Comparison of ENCODE assay signal across 10 cellular contexts in the genomic region with DNA sequence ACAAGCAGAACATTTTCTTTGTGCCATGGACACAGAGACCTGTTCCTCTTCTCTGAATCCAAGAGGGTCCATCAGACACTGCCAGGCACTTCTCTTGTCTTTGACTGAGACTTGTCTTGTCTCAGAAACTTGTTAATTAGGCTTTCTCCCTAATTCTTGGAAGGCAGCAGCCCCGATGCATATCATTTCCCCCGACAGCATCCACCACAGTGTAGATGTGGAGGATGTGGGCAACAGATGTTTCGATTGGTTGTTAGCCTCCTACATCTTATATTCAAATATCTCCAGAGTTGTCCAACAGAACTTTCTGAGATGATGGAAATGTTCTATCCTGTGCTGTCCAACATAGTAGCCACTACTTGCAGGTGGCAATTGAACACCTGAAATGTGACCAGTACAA. TPM values are rescaled to one million over a fixed set of nuclear protein-coding genes. Genes with fewer than 3 reads are reported as not detected.
"Had no signal": no experiment of that assay in that cellular context is flagged by ENCODE, and none has a peak within 500 bp of the region (broad histone marks: within the 10 kb centered on the region; RNA-seq: fewer than 3 reads in every experiment).

No MANE protein-coding gene starts in this region.

- DNase-seq: GM23248, GOT3, H7, HFFc6 had no signal

- H3K9me3 ChIP-seq: HAP-1 had no signal

- H3K9ac ChIP-seq: GM23248 had no signal

- H3K4me1 Mint-ChIP-seq: IgD-negative memory B cell had no signal

- H3K9me3 Mint-ChIP-seq: HFFc6, IgD-negative memory B cell had no signal

- H3K27ac Mint-ChIP-seq: HFFc6, IgD-negative memory B cell had no signal

- ATAC-seq: HCT116, HepG2 had no signal

- H3K27ac ChIP-seq: GM23248, HL-60 had no signal

- H2AFZ ChIP-seq: GM23248 had no signal

- H3K4me3 ChIP-seq: GM23248, HAP-1 had no signal

- H3K4me1 ChIP-seq: HAP-1 had no signal

- H3K4me3 Mint-ChIP-seq: HFFc6, IgD-negative memory B cell had no signal

- H3K36me3 ChIP-seq: HAP-1 had no signal

RNA-seq across cellular contexts. Expression of a gene that starts 15.5 kb away (rescaled TPM):
- total RNA-seq: HepG2, HFFc6, HT1080 had no signal
- polyA plus RNA-seq: HepG2, IgD-negative memory B cell had no signal
